21 cellular contexts compared by ENCODE assay signal in the genomic region with DNA sequence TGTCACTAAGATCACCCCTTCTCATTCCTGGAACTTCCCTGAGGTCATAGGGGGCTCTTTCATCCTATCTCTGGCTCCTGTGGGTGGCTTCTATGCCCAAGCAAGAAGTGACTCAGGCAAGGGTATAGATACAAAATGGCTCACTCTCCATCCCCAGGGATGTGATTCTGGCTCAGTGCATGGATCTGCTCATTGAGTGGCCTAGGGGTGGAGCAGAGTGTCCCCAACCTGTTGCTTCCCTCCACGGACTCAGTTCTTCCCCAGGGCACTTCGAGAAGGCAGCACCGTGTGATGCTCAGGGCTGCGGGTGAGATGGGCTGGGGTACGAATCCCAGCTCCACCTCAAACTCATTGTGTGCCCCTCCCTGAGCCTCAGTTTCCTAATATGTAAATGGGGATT.
DNase-seq lines count a peak whose midpoint lies in the region; ATAC-seq, FAIRE-seq and TF ChIP-seq lines count a peak whose summit lies in the region.
"Had no signal": no experiment of that assay in that cellular context is flagged by ENCODE, and none has a peak within 500 bp of the region (broad histone marks: within the 10 kb centered on the region; RNA-seq: fewer than 3 reads in every experiment).

No MANE protein-coding gene starts in this region.

- no peak overlapping the region for H2BK12ac ChIP-seq in neuronal stem cell (ENCODE audit: low read length)

- no peak for TF ChIP-seq CTCF in A549 (IDR thresholded peaks at IDR 0.05)

- CTCF ChIA-PET in A549 (lab: Yijun Ruan, JAX): no interaction called here

- no peak overlapping the region for H2BK15ac ChIP-seq in neuronal stem cell (ENCODE audit: low read length)

- no peak for TF ChIP-seq RAD21 in A549 (conservative IDR thresholded peaks at IDR 0.05 in 1 of 2, IDR thresholded peaks at IDR 0.05 in 1 of 2)

- POLR2A ChIA-PET in A549 (lab: Yijun Ruan, JAX): no interaction called here

- no peak overlapping the region for H2AFZ ChIP-seq in neuronal stem cell (ENCODE audit: low read length)
- H2AFZ ChIP-seq: GM23338 had no signal

- H2BK120ac ChIP-seq in neuronal stem cell (ENCODE audit: low read depth, low read length): no peak overlapping the region

- ATAC-seq in A549 (peak; percentile 46 to 54; a peak in 2 of 6 replicates), esophagus mucosa (peak; percentile 31), HG03196 (IDR thresholded peaks at IDR 0.05; ENCODE audit: unreplicated experiment) (no peak), HG02973 (IDR thresholded peaks at IDR 0.05; ENCODE audit: unreplicated experiment) (no peak)
- ATAC-seq: GM23338, HCT116 had no signal

- no peaks in the 10 kb centered on the region for H3K4me1 ChIP-seq in A549
- no peaks in the 10 kb centered on the region for H3K4me1 ChIP-seq in neuronal stem cell (ENCODE audit: control insufficient read depth in 2 of 2, insufficient read depth in 1 of 2, low read depth in 1 of 2, low read length in 2 of 2)

- WGBS in A549 (ENCODE audit: missing lambda C conversion rate): 100% methylated on average over 5 of the region's 5 CpGs
- WGBS in neuronal stem cell (ENCODE audit: extremely low coverage in 2 of 2, insufficient read length in 2 of 2, insufficient replicate concordance in 1 of 2), 2 donors: no CpG with 5 or more reads among the region's 5 CpGs

- no peak overlapping the region for H3K14ac ChIP-seq in neuronal stem cell (ENCODE audit: low read length)

- H3K27me3 ChIP-seq in H7 (ENCODE audit: control insufficient read depth, insufficient read depth, low read length): no peaks in the 10 kb centered on the region
- no peaks in the 10 kb centered on the region for H3K27me3 ChIP-seq in neuronal stem cell (ENCODE audit: control insufficient read depth in 3 of 3, insufficient read depth in 3 of 3, low read depth in 1 of 3, low read length in 3 of 3)

- H3K23ac ChIP-seq in neuronal stem cell (ENCODE audit: low read depth, low read length, poor library complexity): no peak overlapping the region

- no peak overlapping the region for H2BK5ac ChIP-seq in neuronal stem cell (ENCODE audit: low read length)

- H3K9ac ChIP-seq in neuronal stem cell (ENCODE audit: low read depth, low read length, poor library complexity): no peak overlapping the region

- no peak overlapping the region for H3K4ac ChIP-seq in neuronal stem cell (ENCODE audit: low read length)

- H3K9me3 ChIP-seq in A549 (peaks cover 29% of the 10 kb centered on the region), neuronal stem cell (replicated peaks in 1 of 2; ENCODE audit: control insufficient read depth in 2 of 2, insufficient read depth in 1 of 2, low read depth in 1 of 2, low read length in 2 of 2) (peaks cover 7 to 41% of the 10 kb centered on the region in 2 donors)

- H3K36me3 ChIP-seq in H7 (replicated peaks; ENCODE audit: control insufficient read depth, insufficient read depth, low read length) (peaks cover 10% of the 10 kb centered on the region), neuronal stem cell (replicated peaks in 1 of 2; ENCODE audit: control insufficient read depth in 2 of 2, insufficient read depth in 2 of 2, low read length in 2 of 2) (peaks cover 31 to 52% of the 10 kb centered on the region in 2 donors)

- peak overlapping the region; percentile 71 for H3K18ac ChIP-seq in neuronal stem cell (ENCODE audit: low read length)

- H2AK5ac ChIP-seq in neuronal stem cell (ENCODE audit: low read depth, low read length): no peak overlapping the region

- no peak for TF ChIP-seq EP300 in A549 (IDR thresholded peaks at IDR 0.05)

- no peak overlapping the region for H4K8ac ChIP-seq in neuronal stem cell (ENCODE audit: low read depth, low read length)

- no peak overlapping the region for H3K27ac ChIP-seq in A549
- H3K27ac ChIP-seq in neuronal stem cell (replicated peaks; ENCODE audit: low read length): no peak overlapping the region

- H3K4me2 ChIP-seq in A549 (no peak overlapping the region), neuronal stem cell (ENCODE audit: insufficient read depth, low read length, poor library complexity, severe bottlenecking) (no peak overlapping the region)
- H3K4me2 ChIP-seq: GM23338 had no signal

- H4K91ac ChIP-seq in neuronal stem cell (ENCODE audit: low read depth, low read length, poor library complexity): no peak overlapping the region

- H3K4me3 ChIP-seq in A549: no peak overlapping the region
- no peak overlapping the region for H3K4me3 ChIP-seq in H7 (ENCODE audit: insufficient read depth, low read depth, low read length)
- H3K4me3 ChIP-seq in neuronal stem cell (ENCODE audit: low read length in 2 of 2): no peak overlapping the region
- H3K4me3 ChIP-seq: GM23338 had no signal

- no peak for FAIRE-seq in A549 (lab: Jason Lieb, UNC)
- FAIRE-seq: GM12891, GM18507 had no signal

- DNase-seq in A549 (ENCODE audit: low read depth in 1 of 2, low spot score in 1 of 2): no peak
- peak; percentile 20 for DNase-seq in H7
- no peak for DNase-seq in neuronal stem cell (ENCODE audit: low spot score)
- DNase-seq in HuH-7 (ENCODE audit: low spot score): no peak
- DNase-seq in NCI-H524 (lab: John Stamatoyannopoulos, UW): no peak
- DNase-seq: 8988T; C1 segment of cervical spinal cord; Calu3; CD4-positive, alpha-beta memory T cell; COR-L47; DMS53; DMS79 treated with DMSO at 0.1 percent for 48 hours; GF-D8; H9 had no signal

- TF ChIP-seq POLR2A in A549 (IDR thresholded peaks at IDR 0.05; ENCODE audit: low read length): no peak

- peaks cover 2% of the 10 kb centered on the region for H3K79me1 ChIP-seq in neuronal stem cell (ENCODE audit: low read depth, low read length)

TF ChIP-seq in A549, 52 proteins besides CTCF, POLR2A, EP300 and RAD21:
- TF ChIP-seq, protein P1, sequence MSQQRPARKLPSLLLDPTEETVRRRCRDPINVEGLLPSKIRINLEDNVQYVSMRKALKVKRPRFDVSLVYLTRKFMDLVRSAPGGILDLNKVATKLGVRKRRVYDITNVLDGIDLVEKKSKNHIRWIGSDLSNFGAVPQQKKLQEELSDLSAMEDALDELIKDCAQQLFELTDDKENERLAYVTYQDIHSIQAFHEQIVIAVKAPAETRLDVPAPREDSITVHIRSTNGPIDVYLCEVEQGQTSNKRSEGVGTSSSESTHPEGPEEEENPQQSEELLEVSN (IDR thresholded peaks at IDR 0.05; ENCODE audit: borderline replicate concordance, low read depth): no peak
- TF ChIP-seq RCOR1 (IDR thresholded peaks at IDR 0.05; ENCODE audit: low read depth, low read length) (no peak), FOXS1 (CRISPR knock-in tag; IDR thresholded peaks at IDR 0.05) (no peak), ESRRA (IDR thresholded peaks at IDR 0.05; ENCODE audit: borderline replicate concordance, low read length) (no peak), HOXA7 (CRISPR knock-in tag; IDR thresholded peaks at IDR 0.05) (no peak), CHD4 (IDR thresholded peaks at IDR 0.05; ENCODE audit: borderline replicate concordance) (no peak), EHF (CRISPR knock-in tag; IDR thresholded peaks at IDR 0.05) (no peak), JUNB (IDR thresholded peaks at IDR 0.05) (no peak), FOSB (CRISPR knock-in tag; IDR thresholded peaks at IDR 0.05) (no peak), RNF2 (IDR thresholded peaks at IDR 0.05; ENCODE audit: borderline replicate concordance, low read depth) (no peak), HOXB5 (CRISPR knock-in tag; IDR thresholded peaks at IDR 0.05) (no peak), FOSL2 (IDR thresholded peaks at IDR 0.05) (no peak), FOSL2 (CRISPR knock-in tag; IDR thresholded peaks at IDR 0.05) (no peak)
TF ChIP-seq in A549: peak in this region for 0.

Comparison
In these comparisons a context has a peak if more than half of its experiments do, and no peak if none do; other contexts are left out.
1. ATAC-seq: peak in A549 (2 of 2) and esophagus mucosa (single experiment); none in HG03196 (single experiment) and HG02973 (single experiment).